1 cellular context compared by ENCODE assay signal in the genomic region with DNA sequence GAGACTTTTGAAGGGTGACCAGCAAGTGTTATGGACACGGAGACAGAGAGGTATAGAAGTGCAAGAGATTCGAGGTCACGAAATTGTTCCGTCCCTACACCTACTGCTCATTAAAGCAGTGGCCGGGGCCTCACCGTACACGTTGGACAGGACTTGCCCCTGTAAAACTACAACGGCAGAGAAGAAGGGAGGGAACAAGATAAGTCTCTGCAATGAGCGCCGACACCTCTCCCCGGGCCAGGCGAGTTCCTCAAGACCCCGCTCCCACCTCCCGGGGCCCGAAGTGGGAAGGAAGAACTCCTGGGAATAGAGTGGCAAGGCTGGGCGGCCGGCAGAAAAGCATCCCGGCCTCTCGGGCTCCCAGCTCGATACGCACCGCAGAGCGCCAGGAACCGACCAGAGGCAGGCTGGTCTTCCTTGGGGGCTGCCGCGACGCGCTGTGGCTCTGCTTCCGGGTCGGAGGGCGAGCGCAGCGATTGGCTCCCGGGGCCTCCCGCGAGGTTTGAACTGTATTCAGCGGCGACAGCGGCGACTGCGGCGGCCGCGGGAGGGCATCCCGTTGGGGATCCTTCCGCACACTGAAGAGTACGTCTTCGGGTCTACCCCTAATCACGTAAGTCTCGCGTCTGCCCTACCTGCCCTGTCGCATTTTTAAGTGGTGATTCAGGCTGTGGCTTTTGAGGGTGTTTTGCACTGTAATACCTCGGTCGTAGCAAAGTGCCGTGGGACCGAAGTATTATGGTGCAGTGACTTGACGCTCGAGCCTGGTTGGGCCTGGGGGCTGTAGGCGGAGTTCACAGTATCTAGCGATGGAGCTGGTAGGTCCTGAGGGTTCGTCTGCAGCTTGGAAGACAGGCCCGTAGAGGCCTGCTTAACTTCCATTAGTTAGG.
TF ChIP-seq lines count a peak whose summit lies in the region.

Gene NUP37 (minus strand): TSS at position 441 of the 890 bp plus-strand sequence. CDS start 1,596 bp downstream, outside the sequence.
Gene PARPBP (plus strand): TSS at position 510 of the 890 bp plus-strand sequence. CDS start 3,706 bp downstream, outside the sequence.

TF ChIP-seq in HepG2, 621 proteins besides CTCF, POLR2A, EP300 and RAD21 (continued from another document and continues in another):
- TF ChIP-seq LBX2 (CRISPR knock-in tag; IDR thresholded peaks at IDR 0.05; ENCODE audit: borderline replicate concordance) (no peak), FIP1L1 (IDR thresholded peaks at IDR 0.05; ENCODE audit: borderline replicate concordance, insufficient read depth, low read depth, low read length) (no peak), ZNF18 (CRISPR knock-in tag; IDR thresholded peaks at IDR 0.05; ENCODE audit: insufficient replicate concordance) (no peak), ZNF256 (CRISPR knock-in tag; conservative IDR thresholded peaks at IDR 0.05) (peak; percentile 90; the same call in 1 of the 2 replicates), ZNF552 (CRISPR knock-in tag; IDR thresholded peaks at IDR 0.05; ENCODE audit: borderline replicate concordance) (no peak; the same call in 1 of the 2 replicates), MXD3 (CRISPR knock-in tag; IDR thresholded peaks at IDR 0.05) (peak; percentile 87), ZNF850 (CRISPR knock-in tag; conservative IDR thresholded peaks at IDR 0.05) (no peak), ZSCAN9 (CRISPR knock-in tag; IDR thresholded peaks at IDR 0.05; ENCODE audit: borderline replicate concordance) (peak; percentile 59; the same call in 1 of the 2 replicates), ARHGAP35 (CRISPR knock-in tag; IDR thresholded peaks at IDR 0.05; ENCODE audit: borderline replicate concordance) (peak; percentile 72; the same call in 1 of the 2 replicates), ZNF343 (CRISPR knock-in tag; IDR thresholded peaks at IDR 0.05) (no peak), KDM5B (CRISPR knock-in tag; IDR thresholded peaks at IDR 0.05; ENCODE audit: borderline replicate concordance) (peak; percentile 91; the same call in 1 of the 2 replicates), MXI1 (IDR thresholded peaks at IDR 0.05; ENCODE audit: borderline replicate concordance, low read depth, low read length) (peak; percentile 95; the same call in 2 of the 3 replicates), HCFC1 (IDR thresholded peaks at IDR 0.05; ENCODE audit: low read depth, low read length) (peak; percentile 42; the same call in 1 of the 2 replicates), KLF16 (CRISPR knock-in tag; IDR thresholded peaks at IDR 0.05) (peak; percentile 80 to 92; a peak in 3 of 4 replicates), RNF219 (CRISPR knock-in tag; IDR thresholded peaks at IDR 0.05) (no peak), NFAT5 (CRISPR knock-in tag; IDR thresholded peaks at IDR 0.05) (0 out of 2 replicates have a peak, but pooled peaks have one; percentile 64), ZSCAN25 (CRISPR knock-in tag; IDR thresholded peaks at IDR 0.05) (0 out of 2 replicates have a peak, but pooled peaks have one; percentile 39), ZNF354B (CRISPR knock-in tag; IDR thresholded peaks at IDR 0.05) (peak; percentile 93), ARNTL (CRISPR knock-in tag; IDR thresholded peaks at IDR 0.05) (0 out of 2 replicates have a peak, but pooled peaks have one; percentile 19), ZNF446 (CRISPR knock-in tag; IDR thresholded peaks at IDR 0.05) (peak; percentile 41; the same call in 1 of the 2 replicates), ZNF138 (CRISPR knock-in tag; IDR thresholded peaks at IDR 0.05; ENCODE audit: low read depth) (peak; percentile 47; the same call in 1 of the 2 replicates), JUNB (CRISPR knock-in tag; IDR thresholded peaks at IDR 0.05; ENCODE audit: borderline replicate concordance) (no peak; the same call in 1 of the 2 replicates), PREB (CRISPR knock-in tag; IDR thresholded peaks at IDR 0.05) (no peak)
- TF ChIP-seq, protein P1, sequence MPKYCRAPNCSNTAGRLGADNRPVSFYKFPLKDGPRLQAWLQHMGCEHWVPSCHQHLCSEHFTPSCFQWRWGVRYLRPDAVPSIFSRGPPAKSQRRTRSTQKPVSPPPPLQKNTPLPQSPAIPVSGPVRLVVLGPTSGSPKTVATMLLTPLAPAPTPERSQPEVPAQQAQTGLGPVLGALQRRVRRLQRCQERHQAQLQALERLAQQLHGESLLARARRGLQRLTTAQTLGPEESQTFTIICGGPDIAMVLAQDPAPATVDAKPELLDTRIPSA (CRISPR knock-in tag; IDR thresholded peaks at IDR 0.05; ENCODE audit: borderline replicate concordance) = no peak
- TF ChIP-seq, protein P2, sequence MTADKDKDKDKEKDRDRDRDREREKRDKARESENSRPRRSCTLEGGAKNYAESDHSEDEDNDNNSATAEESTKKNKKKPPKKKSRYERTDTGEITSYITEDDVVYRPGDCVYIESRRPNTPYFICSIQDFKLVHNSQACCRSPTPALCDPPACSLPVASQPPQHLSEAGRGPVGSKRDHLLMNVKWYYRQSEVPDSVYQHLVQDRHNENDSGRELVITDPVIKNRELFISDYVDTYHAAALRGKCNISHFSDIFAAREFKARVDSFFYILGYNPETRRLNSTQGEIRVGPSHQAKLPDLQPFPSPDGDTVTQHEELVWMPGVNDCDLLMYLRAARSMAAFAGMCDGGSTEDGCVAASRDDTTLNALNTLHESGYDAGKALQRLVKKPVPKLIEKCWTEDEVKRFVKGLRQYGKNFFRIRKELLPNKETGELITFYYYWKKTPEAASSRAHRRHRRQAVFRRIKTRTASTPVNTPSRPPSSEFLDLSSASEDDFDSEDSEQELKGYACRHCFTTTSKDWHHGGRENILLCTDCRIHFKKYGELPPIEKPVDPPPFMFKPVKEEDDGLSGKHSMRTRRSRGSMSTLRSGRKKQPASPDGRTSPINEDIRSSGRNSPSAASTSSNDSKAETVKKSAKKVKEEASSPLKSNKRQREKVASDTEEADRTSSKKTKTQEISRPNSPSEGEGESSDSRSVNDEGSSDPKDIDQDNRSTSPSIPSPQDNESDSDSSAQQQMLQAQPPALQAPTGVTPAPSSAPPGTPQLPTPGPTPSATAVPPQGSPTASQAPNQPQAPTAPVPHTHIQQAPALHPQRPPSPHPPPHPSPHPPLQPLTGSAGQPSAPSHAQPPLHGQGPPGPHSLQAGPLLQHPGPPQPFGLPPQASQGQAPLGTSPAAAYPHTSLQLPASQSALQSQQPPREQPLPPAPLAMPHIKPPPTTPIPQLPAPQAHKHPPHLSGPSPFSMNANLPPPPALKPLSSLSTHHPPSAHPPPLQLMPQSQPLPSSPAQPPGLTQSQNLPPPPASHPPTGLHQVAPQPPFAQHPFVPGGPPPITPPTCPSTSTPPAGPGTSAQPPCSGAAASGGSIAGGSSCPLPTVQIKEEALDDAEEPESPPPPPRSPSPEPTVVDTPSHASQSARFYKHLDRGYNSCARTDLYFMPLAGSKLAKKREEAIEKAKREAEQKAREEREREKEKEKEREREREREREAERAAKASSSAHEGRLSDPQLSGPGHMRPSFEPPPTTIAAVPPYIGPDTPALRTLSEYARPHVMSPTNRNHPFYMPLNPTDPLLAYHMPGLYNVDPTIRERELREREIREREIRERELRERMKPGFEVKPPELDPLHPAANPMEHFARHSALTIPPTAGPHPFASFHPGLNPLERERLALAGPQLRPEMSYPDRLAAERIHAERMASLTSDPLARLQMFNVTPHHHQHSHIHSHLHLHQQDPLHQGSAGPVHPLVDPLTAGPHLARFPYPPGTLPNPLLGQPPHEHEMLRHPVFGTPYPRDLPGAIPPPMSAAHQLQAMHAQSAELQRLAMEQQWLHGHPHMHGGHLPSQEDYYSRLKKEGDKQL (CRISPR knock-in tag; IDR thresholded peaks at IDR 0.05; ENCODE audit: low read depth) = peak; percentile 53; the same call in 1 of the 2 replicates
- TF ChIP-seq, protein P3, sequence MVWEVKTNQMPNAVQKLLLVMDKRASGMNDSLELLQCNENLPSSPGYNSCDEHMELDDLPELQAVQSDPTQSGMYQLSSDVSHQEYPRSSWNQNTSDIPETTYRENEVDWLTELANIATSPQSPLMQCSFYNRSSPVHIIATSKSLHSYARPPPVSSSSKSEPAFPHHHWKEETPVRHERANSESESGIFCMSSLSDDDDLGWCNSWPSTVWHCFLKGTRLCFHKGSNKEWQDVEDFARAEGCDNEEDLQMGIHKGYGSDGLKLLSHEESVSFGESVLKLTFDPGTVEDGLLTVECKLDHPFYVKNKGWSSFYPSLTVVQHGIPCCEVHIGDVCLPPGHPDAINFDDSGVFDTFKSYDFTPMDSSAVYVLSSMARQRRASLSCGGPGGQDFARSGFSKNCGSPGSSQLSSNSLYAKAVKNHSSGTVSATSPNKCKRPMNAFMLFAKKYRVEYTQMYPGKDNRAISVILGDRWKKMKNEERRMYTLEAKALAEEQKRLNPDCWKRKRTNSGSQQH (CRISPR knock-in tag; IDR thresholded peaks at IDR 0.05; ENCODE audit: low read depth) = peak; percentile 94
